16 cellular contexts compared by ENCODE assay signal in the genomic region with DNA sequence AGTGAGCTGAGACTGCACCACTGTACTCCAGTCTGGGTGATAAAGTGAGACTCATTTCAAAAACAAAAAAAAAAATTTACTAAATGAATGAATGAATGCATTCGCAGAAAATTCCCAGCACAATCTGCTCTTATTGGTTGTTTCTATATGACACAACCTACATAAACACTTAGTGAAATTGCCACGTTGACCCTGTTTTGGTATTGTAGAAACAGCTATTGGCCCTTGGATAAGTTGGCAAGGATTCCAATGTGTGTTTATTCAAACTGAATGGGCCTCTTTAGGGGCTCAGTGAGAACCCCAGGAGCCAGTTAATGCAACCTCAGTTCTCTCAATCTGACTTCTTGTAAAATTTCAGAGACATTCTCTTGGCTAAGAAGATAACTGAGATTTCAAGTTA.
DNase-seq lines count a peak whose midpoint lies in the region; ATAC-seq and TF ChIP-seq lines count a peak whose summit lies in the region.
"Had no signal": no experiment of that assay in that cellular context is flagged by ENCODE, and none has a peak within 500 bp of the region (broad histone marks: within the 10 kb centered on the region; RNA-seq: fewer than 3 reads in every experiment).

No MANE protein-coding gene starts in this region.

- no peak for TF ChIP-seq POLR2A in sigmoid colon (IDR thresholded peaks at IDR 0.05)

- 61 to 65% methylated on average over 2 of the region's 2 CpGs for WGBS in sigmoid colon, 2 donors

- H3K27me3 ChIP-seq in sigmoid colon, result no peaks in the 10 kb centered on the region
- H3K27me3 ChIP-seq: tibial artery had no signal

- TF ChIP-seq CTCF in HEK293 (tag by site-specific recombination; IDR thresholded peaks at IDR 0.05) (no peak), sigmoid colon (IDR thresholded peaks at IDR 0.05) (no peak)

- H3K9me3 ChIP-seq in HEK293 (ENCODE audit: control insufficient read depth, insufficient read depth, low read depth, low read length), result no peaks in the 10 kb centered on the region
- no peaks in the 10 kb centered on the region for H3K9me3 ChIP-seq in sigmoid colon
- H3K9me3 ChIP-seq: tibial artery had no signal

- no peaks in the 10 kb centered on the region for H3K9me3 Mint-ChIP-seq in effector memory CD8-positive, alpha-beta T cell
- H3K9me3 Mint-ChIP-seq: HFFc6 had no signal

- H3K27ac ChIP-seq in HEK293 (ENCODE audit: extremely low read depth, low read depth, low read length), result peak overlapping the region; percentile 49; the same call in 1 of the 2 replicates
- peak overlapping the region in 3 of 4 donors; percentile 89 to 90 (median 90) for H3K27ac ChIP-seq in sigmoid colon

- ATAC-seq in HG02678 (IDR thresholded peaks at IDR 0.05; ENCODE audit: unreplicated experiment) (no peak), GM19455 (IDR thresholded peaks at IDR 0.05; ENCODE audit: unreplicated experiment) (no peak)
- no peak for ATAC-seq in effector memory CD8-positive, alpha-beta T cell (replicated peaks)

- H3K4me1 ChIP-seq in HEK293 (ENCODE audit: control insufficient read depth, insufficient read depth, low read length) (peaks cover 15% of the 10 kb centered on the region), sigmoid colon (peaks cover 0 to 42% (median 32%) of the 10 kb centered on the region in 4 donors)

- POLR2A ChIA-PET in HEK293 (lab: Yijun Ruan, JAX), result interaction anchor here (0.5 kb wide), 1 partner anchor 323 kb away, joined by 3 read pairs; no protein-coding TSS in a partner anchor

- H3K27me3 Mint-ChIP-seq in effector memory CD8-positive, alpha-beta T cell, result no peaks in the 10 kb centered on the region

- no peak overlapping the region for H3K4me3 Mint-ChIP-seq in effector memory CD8-positive, alpha-beta T cell
- H3K4me3 Mint-ChIP-seq: HFFc6 had no signal

- H3K36me3 ChIP-seq in HEK293 (ENCODE audit: control insufficient read depth in 2 of 2, insufficient read depth in 1 of 2, low read length in 2 of 2) (no peaks in the 10 kb centered on the region), sigmoid colon (no peaks in the 10 kb centered on the region)
- H3K36me3 ChIP-seq: tibial artery had no signal

- CTCF ChIA-PET in HEK293 (lab: Yijun Ruan, JAX), result interaction anchor here (0.7 to 2.3 kb wide), 3 partner anchors 18 to 686 kb away, joined by 4 to 13 read pairs (median 6); no protein-coding TSS in a partner anchor

- intact Hi-C loops in sigmoid colon (cut with DNase I), result loop anchor here (1.0 to 2.0 kb wide), 4 partner anchors 57 to 163 kb away; a partner anchor contains a TSS

- H3K27ac Mint-ChIP-seq in effector memory CD8-positive, alpha-beta T cell, result no peak overlapping the region
- H3K27ac Mint-ChIP-seq: HFFc6 had no signal

- no peak for TF ChIP-seq EP300 in sigmoid colon (IDR thresholded peaks at IDR 0.05)

- DNase-seq in NCI-H460 (ENCODE audit: extremely low read depth, low read depth), result peak; percentile 68
- DNase-seq in dermis microvascular lymphatic vessel endothelial cell (ENCODE audit: low read depth in 2 of 2), result peak; percentile 48 to 91
- DNase-seq in sigmoid colon, result no peak
- DNase-seq in CD1c-positive myeloid dendritic cell (ENCODE audit: extremely low spot score), result no peak
- no peak for DNase-seq in effector memory CD8-positive, alpha-beta T cell
- DNase-seq: activated CD4-positive, alpha-beta T cell treated with anti-CD3 and anti-CD28 coated beads for 1 hour; activated CD8-positive, alpha-beta memory T cell treated with anti-CD3 and anti-CD28 coated beads, Interleukin-2, amount 50 U/mL, for 4 hours; activated gamma-delta T cell treated with Interleukin-2 at 50 U/mL for 16 hours; HFFc6; islet precursor cell; SHP77; stimulated activated CD4-positive, alpha-beta T cell treated with anti-CD3 and anti-CD28 coated beads, Interleukin-4, amount 100 ng/mL, for 1 hour; tibial artery had no signal

- H3K4me3 ChIP-seq in HEK293 (ENCODE audit: low read depth, low read length) (no peak overlapping the region), sigmoid colon (no peak overlapping the region)
- H3K4me3 ChIP-seq: tibial artery had no signal

- peaks cover 0 to 3% of the 10 kb centered on the region in 2 donors for H3K4me1 Mint-ChIP-seq in effector memory CD8-positive, alpha-beta T cell (ENCODE audit: low read depth in 2 of 2)

- H3K36me3 Mint-ChIP-seq in effector memory CD8-positive, alpha-beta T cell (ENCODE audit: insufficient read depth), result no peaks in the 10 kb centered on the region

TF ChIP-seq in HEK293, 187 proteins besides CTCF, POLR2A, EP300 and RAD21:
- TF ChIP-seq ZNF658 (tag by site-specific recombination; IDR thresholded peaks at IDR 0.05), result no peak
- no peak for TF ChIP-seq ZNF670 (tag by site-specific recombination; IDR thresholded peaks at IDR 0.05; ENCODE audit: low read depth)
- TF ChIP-seq ZIC2 (tag by site-specific recombination; IDR thresholded peaks at IDR 0.05), result no peak
- no peak for TF ChIP-seq ZNF624 (tag by site-specific recombination; IDR thresholded peaks at IDR 0.05)
- TF ChIP-seq, protein P1, sequence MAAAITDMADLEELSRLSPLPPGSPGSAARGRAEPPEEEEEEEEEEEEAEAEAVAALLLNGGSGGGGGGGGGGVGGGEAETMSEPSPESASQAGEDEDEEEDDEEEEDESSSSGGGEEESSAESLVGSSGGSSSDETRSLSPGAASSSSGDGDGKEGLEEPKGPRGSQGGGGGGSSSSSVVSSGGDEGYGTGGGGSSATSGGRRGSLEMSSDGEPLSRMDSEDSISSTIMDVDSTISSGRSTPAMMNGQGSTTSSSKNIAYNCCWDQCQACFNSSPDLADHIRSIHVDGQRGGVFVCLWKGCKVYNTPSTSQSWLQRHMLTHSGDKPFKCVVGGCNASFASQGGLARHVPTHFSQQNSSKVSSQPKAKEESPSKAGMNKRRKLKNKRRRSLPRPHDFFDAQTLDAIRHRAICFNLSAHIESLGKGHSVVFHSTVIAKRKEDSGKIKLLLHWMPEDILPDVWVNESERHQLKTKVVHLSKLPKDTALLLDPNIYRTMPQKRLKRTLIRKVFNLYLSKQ (tag by site-specific recombination; IDR thresholded peaks at IDR 0.05; ENCODE audit: borderline replicate concordance), result no peak
- TF ChIP-seq, protein P2, sequence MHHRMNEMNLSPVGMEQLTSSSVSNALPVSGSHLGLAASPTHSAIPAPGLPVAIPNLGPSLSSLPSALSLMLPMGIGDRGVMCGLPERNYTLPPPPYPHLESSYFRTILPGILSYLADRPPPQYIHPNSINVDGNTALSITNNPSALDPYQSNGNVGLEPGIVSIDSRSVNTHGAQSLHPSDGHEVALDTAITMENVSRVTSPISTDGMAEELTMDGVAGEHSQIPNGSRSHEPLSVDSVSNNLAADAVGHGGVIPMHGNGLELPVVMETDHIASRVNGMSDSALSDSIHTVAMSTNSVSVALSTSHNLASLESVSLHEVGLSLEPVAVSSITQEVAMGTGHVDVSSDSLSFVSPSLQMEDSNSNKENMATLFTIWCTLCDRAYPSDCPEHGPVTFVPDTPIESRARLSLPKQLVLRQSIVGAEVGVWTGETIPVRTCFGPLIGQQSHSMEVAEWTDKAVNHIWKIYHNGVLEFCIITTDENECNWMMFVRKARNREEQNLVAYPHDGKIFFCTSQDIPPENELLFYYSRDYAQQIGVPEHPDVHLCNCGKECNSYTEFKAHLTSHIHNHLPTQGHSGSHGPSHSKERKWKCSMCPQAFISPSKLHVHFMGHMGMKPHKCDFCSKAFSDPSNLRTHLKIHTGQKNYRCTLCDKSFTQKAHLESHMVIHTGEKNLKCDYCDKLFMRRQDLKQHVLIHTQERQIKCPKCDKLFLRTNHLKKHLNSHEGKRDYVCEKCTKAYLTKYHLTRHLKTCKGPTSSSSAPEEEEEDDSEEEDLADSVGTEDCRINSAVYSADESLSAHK (tag by site-specific recombination; IDR thresholded peaks at IDR 0.05), result peak; percentile 66

Comparison
In these comparisons a context has a peak if more than half of its experiments do, and no peak if none do; other contexts are left out.
1. DNase-seq: peak in NCI-H460 (single experiment) and dermis microvascular lymphatic vessel endothelial cell (2 of 2); none in sigmoid colon (single experiment), CD1c-positive myeloid dendritic cell (single experiment) and effector memory CD8-positive, alpha-beta T cell (0 of 3).